13 cellular contexts compared by ENCODE assay signal in genomic region chr2:144453486-144454158, GRCh38.
DNase-seq lines count a peak whose midpoint lies in the region; ATAC-seq and TF ChIP-seq lines count a peak whose summit lies in the region.
"Had no signal": no experiment of that assay in that cellular context is flagged by ENCODE, and none has a peak within 500 bp of the region (broad histone marks: within the 10 kb centered on the region; RNA-seq: fewer than 3 reads in every experiment).

No MANE protein-coding gene starts in this region.

- H3K27me3 ChIP-seq in mesenchymal stem cell (ENCODE audit: control insufficient read depth in 1 of 2, insufficient read depth in 1 of 2, low read length in 2 of 2): no peaks in the 10 kb centered on the region
- no peaks in the 10 kb centered on the region for H3K27me3 ChIP-seq in tibial nerve
- no peaks in the 10 kb centered on the region for H3K27me3 ChIP-seq in effector memory CD4-positive, alpha-beta T cell (replicated peaks; ENCODE audit: control insufficient read depth, insufficient read depth, low read length, poor library complexity, severe bottlenecking)
- H3K27me3 ChIP-seq: gastrocnemius medialis had no signal

- H3K9me3 ChIP-seq in mesenchymal stem cell (ENCODE audit: control insufficient read depth, low read length): no peaks in the 10 kb centered on the region
- H3K9me3 ChIP-seq in tibial nerve: no peaks in the 10 kb centered on the region
- H3K9me3 ChIP-seq in effector memory CD4-positive, alpha-beta T cell (ENCODE audit: control insufficient read depth, low read length): no peaks in the 10 kb centered on the region
- H3K9me3 ChIP-seq: gastrocnemius medialis, mucosa of descending colon had no signal

- H2BK15ac ChIP-seq in mesenchymal stem cell (ENCODE audit: low read depth, poor library complexity, severe bottlenecking): no peak overlapping the region

- 70% methylated on average over 2 of the region's 5 CpGs for WGBS in mesenchymal stem cell
- 55 to 60% methylated on average over 5 of the region's 5 CpGs for WGBS in tibial nerve, 2 donors

- no peaks in the 10 kb centered on the region for H3K9me3 Mint-ChIP-seq in activated T-cell treated with anti-CD3 and anti-CD28 coated beads, Interleukin-2, amount 50 U/mL, for 72 hours
- H3K9me3 Mint-ChIP-seq in activated T-cell treated with anti-CD3 and anti-CD28 coated beads, Interleukin-2, amount 50 U/mL, for 4 hours: no peaks in the 10 kb centered on the region

- peak overlapping the region in 1 of 2 experiments; percentile 24 for H3K18ac ChIP-seq in mesenchymal stem cell (ENCODE audit: low read depth in 1 of 2, low read length in 2 of 2)

- no peak overlapping the region for H4K8ac ChIP-seq in mesenchymal stem cell (ENCODE audit: low read length)

- peaks cover 65% of the 10 kb centered on the region for H3K4me1 Mint-ChIP-seq in activated T-cell treated with anti-CD3 and anti-CD28 coated beads, Interleukin-2, amount 50 U/mL, for 72 hours (ENCODE audit: low read depth)
- H3K4me1 Mint-ChIP-seq in activated T-cell treated with anti-CD3 and anti-CD28 coated beads, Interleukin-2, amount 50 U/mL, for 4 hours (ENCODE audit: low read depth): peaks cover 57% of the 10 kb centered on the region

- no peak overlapping the region for H3K14ac ChIP-seq in mesenchymal stem cell (ENCODE audit: low read length in 2 of 2)

- peaks cover 48% of the 10 kb centered on the region for H3K27me3 Mint-ChIP-seq in activated T-cell treated with anti-CD3 and anti-CD28 coated beads, Interleukin-2, amount 50 U/mL, for 72 hours (ENCODE audit: low read depth)
- H3K27me3 Mint-ChIP-seq in activated T-cell treated with anti-CD3 and anti-CD28 coated beads, Interleukin-2, amount 50 U/mL, for 4 hours (ENCODE audit: low read depth): peaks cover 8% of the 10 kb centered on the region

- H3K9ac ChIP-seq in mesenchymal stem cell (ENCODE audit: low read length): peak overlapping the region; percentile 68

- no peak for ATAC-seq in activated T-cell treated with anti-CD3 and anti-CD28 coated beads, Interleukin-2, amount 50 U/mL, for 72 hours (replicated peaks in 1 of 2)
- ATAC-seq in activated T-cell treated with anti-CD3 and anti-CD28 coated beads, Interleukin-2, amount 50 U/mL, for 4 hours: no peak
- ATAC-seq: gastrocnemius medialis, mucosa of descending colon had no signal

- DNase-seq in activated T-cell treated with anti-CD3 and anti-CD28 coated beads, Interleukin-2, amount 50 U/mL, for 72 hours: no peak
- no peak for DNase-seq in activated T-cell treated with anti-CD3 and anti-CD28 coated beads, Interleukin-2, amount 50 U/mL, for 4 hours
- no peak for DNase-seq in caudate nucleus (lab: John Stamatoyannopoulos, UW)
- no peak for DNase-seq in mesenchymal stem cell
- no peak for DNase-seq in tibial nerve (ENCODE audit: low spot score in 2 of 2)
- DNase-seq in AG08396 (ENCODE audit: low spot score): no peak
- DNase-seq in effector memory CD4-positive, alpha-beta T cell: no peak
- no peak for DNase-seq in NCI-H1105 treated with DMSO at 0.1 percent for 48 hours (lab: John Stamatoyannopoulos, UW)
- DNase-seq: activated CD4-positive, alpha-beta T cell treated with anti-CD3 and anti-CD28 coated beads for 48 hours; gastrocnemius medialis; mucosa of descending colon; NCI-H2081; RPMI8226 had no signal

- no peak overlapping the region for H2AFZ ChIP-seq in mesenchymal stem cell (ENCODE audit: low read depth, low read length)

- no peak for TF ChIP-seq POLR2A in tibial nerve (IDR thresholded peaks at IDR 0.05)

- H3K36me3 ChIP-seq in mesenchymal stem cell (ENCODE audit: control insufficient read depth in 1 of 2, insufficient read depth in 2 of 2, low read depth in 1 of 2, low read length in 2 of 2): peaks cover 5 to 11% of the 10 kb centered on the region in 2 experiments
- no peaks in the 10 kb centered on the region for H3K36me3 ChIP-seq in tibial nerve
- H3K36me3 ChIP-seq in effector memory CD4-positive, alpha-beta T cell (ENCODE audit: control insufficient read depth, insufficient read depth, low read length): no peaks in the 10 kb centered on the region
- H3K36me3 ChIP-seq: gastrocnemius medialis had no signal

- H3K4me3 ChIP-seq in mesenchymal stem cell (ENCODE audit: insufficient read depth in 1 of 2, low read depth in 1 of 2, low read length in 2 of 2) (no peak overlapping the region), tibial nerve (no peak overlapping the region)
- H3K4me3 ChIP-seq in effector memory CD4-positive, alpha-beta T cell (ENCODE audit: insufficient read depth, low read depth, low read length, poor library complexity, severe bottlenecking): no peak overlapping the region
- H3K4me3 ChIP-seq: mucosa of descending colon had no signal

- H3K27ac ChIP-seq in caudate nucleus (ENCODE audit: low read depth, low read length): peak overlapping the region; percentile 54
- peak overlapping the region; percentile 86 for H3K27ac ChIP-seq in mesenchymal stem cell (ENCODE audit: low read length, poor library complexity, severe bottlenecking)
- peak overlapping the region; percentile 43 to 90 (median 79) for H3K27ac ChIP-seq in tibial nerve
- no peak overlapping the region for H3K27ac ChIP-seq in effector memory CD4-positive, alpha-beta T cell (ENCODE audit: insufficient read depth, low read length, poor library complexity, severe bottlenecking)

- H3K79me1 ChIP-seq in mesenchymal stem cell (replicated peaks; ENCODE audit: low read length, poor library complexity, severe bottlenecking): peaks cover 15% of the 10 kb centered on the region

- no peak overlapping the region for H3K23ac ChIP-seq in mesenchymal stem cell (ENCODE audit: low read length in 2 of 2)

- H2AK5ac ChIP-seq in mesenchymal stem cell (ENCODE audit: low read length, severe bottlenecking): no peak overlapping the region

- no peak overlapping the region for H2BK12ac ChIP-seq in mesenchymal stem cell (ENCODE audit: low read length in 2 of 2)

- H3K36me3 Mint-ChIP-seq in activated T-cell treated with anti-CD3 and anti-CD28 coated beads, Interleukin-2, amount 50 U/mL, for 72 hours (ENCODE audit: insufficient read depth in 2 of 2): peaks cover 0 to 2% of the 10 kb centered on the region in 2 donors
- no peaks in the 10 kb centered on the region for H3K36me3 Mint-ChIP-seq in activated T-cell treated with anti-CD3 and anti-CD28 coated beads, Interleukin-2, amount 50 U/mL, for 4 hours (ENCODE audit: insufficient read depth)

- peak overlapping the region in 1 of 2 donors; percentile 91 for H3K4me3 Mint-ChIP-seq in activated T-cell treated with anti-CD3 and anti-CD28 coated beads, Interleukin-2, amount 50 U/mL, for 72 hours
- H3K4me3 Mint-ChIP-seq in activated T-cell treated with anti-CD3 and anti-CD28 coated beads, Interleukin-2, amount 50 U/mL, for 4 hours: no peak overlapping the region

- H3K4ac ChIP-seq in mesenchymal stem cell (ENCODE audit: low read depth in 1 of 2, low read length in 2 of 2): no peak overlapping the region

- H3K27ac Mint-ChIP-seq in activated T-cell treated with anti-CD3 and anti-CD28 coated beads, Interleukin-2, amount 50 U/mL, for 72 hours: peak overlapping the region; percentile 95

- H3K4me2 ChIP-seq in mesenchymal stem cell (ENCODE audit: low read length, poor library complexity, severe bottlenecking): no peak overlapping the region

- no peak overlapping the region for H4K91ac ChIP-seq in mesenchymal stem cell (ENCODE audit: low read length)

- no peak for TF ChIP-seq EP300 in tibial nerve (IDR thresholded peaks at IDR 0.05)

- peak overlapping the region; percentile 57 for H2BK120ac ChIP-seq in mesenchymal stem cell (ENCODE audit: low read depth, low read length)

- peaks cover 6% of the 10 kb centered on the region for H3K4me1 ChIP-seq in mesenchymal stem cell (ENCODE audit: control insufficient read depth, insufficient read depth, low read depth, low read length)
- H3K4me1 ChIP-seq in tibial nerve: peaks cover 0 to 85% (median 38%) of the 10 kb centered on the region in 4 donors
- H3K4me1 ChIP-seq in effector memory CD4-positive, alpha-beta T cell (ENCODE audit: control insufficient read depth, insufficient read depth, low read length, poor library complexity, severe bottlenecking): no peaks in the 10 kb centered on the region

- no peak for TF ChIP-seq CTCF in tibial nerve (IDR thresholded peaks at IDR 0.05)

- H2BK5ac ChIP-seq in mesenchymal stem cell (ENCODE audit: low read depth, low read length, poor library complexity, severe bottlenecking): no peak overlapping the region
